29 cellular contexts compared by ENCODE assay signal in the genomic region with DNA sequence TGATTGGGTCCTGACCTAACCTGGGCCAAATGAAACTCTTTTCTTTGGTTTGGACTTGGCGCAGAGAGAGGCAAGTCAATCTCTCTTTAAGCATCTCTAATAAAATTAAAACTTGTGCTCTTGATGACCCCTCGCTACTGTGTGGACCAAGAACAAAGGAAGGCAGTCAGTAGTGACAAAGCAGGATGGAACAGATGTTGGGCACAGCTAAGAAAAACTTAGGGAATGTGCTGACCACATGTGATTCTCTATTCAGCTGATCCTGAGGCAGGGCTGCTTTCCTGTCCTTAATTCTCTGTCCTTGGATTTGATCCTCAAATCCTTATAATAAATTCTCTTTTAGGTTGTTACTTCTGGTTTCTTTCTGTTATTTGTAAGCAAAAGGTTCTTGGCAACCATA.
"Had no signal": no experiment of that assay in that cellular context is flagged by ENCODE, and none has a peak within 500 bp of the region (broad histone marks: within the 10 kb centered on the region; RNA-seq: fewer than 3 reads in every experiment).

No MANE protein-coding gene starts in this region.

- H3K36me3 ChIP-seq: ascending aorta, Peyer's patch, SJSA1 had no signal

- H3K9me3 Mint-ChIP-seq: T-helper 1 cell treated with Interleukin-12 subunit alpha and Interleukin-12 subunit beta and Interleukin-4 antibody, amounts not matched to agents 30 μg/mL and 1 μg/mL, for 36 hours; WTC11 had no signal

- H3K9me3 ChIP-seq: ascending aorta, body of pancreas, Peyer's patch, SJSA1 had no signal

- H3K9ac ChIP-seq: KMS-11 had no signal

- DNase-seq: activated CD4-positive, alpha-beta T cell treated with anti-CD3 and anti-CD28 coated beads for 48 hours; activated CD4-positive, alpha-beta T cell treated with anti-CD3 and anti-CD28 coated beads, Interleukin-2, amount 50 U/mL, for 48 hours; activated CD4-positive, CD25-positive, alpha-beta regulatory T cell treated with anti-CD3 and anti-CD28 coated beads, Interleukin-2, amount 50 U/mL, for 72 hours; activated CD8-positive, alpha-beta memory T cell treated with anti-CD3 and anti-CD28 coated beads, Interleukin-2, amount 10 ng/mL, durations not matched to agents 7 days and 5 days; activated effector memory CD4-positive, alpha-beta T cell treated with anti-CD3 and anti-CD28 coated beads, Interleukin-2, amount 50 U/mL, for 16 hours; activated naive CD4-positive, alpha-beta T cell treated with Interleukin-2 at 50 U/mL for 16 hours; activated naive CD8-positive, alpha-beta T cell treated with anti-CD3 and anti-CD28 coated beads, Interleukin-2, amount 50 U/mL, for 24 hours; activated T-cell treated with anti-CD3 and anti-CD28 coated beads, Interleukin-2, amount 50 U/mL, for 24 hours; amniotic stem cell; body of pancreas; central memory CD4-positive, alpha-beta T cell; MM.1S; NCI-H1105; NCI-H1436 treated with DMSO at 0.1 percent for 48 hours; NCI-H187; NCI-H2081; NCI-H510A treated with DMSO at 0.1 percent for 48 hours; NCI-H69; Peyer's patch; Right ventricle myocardium superior; SW 1271 had no signal

- H3K27ac ChIP-seq: ascending aorta, body of pancreas, KMS-11, Peyer's patch, RWPE1, SJSA1 had no signal

- H3K36me3 Mint-ChIP-seq: activated CD8-positive, alpha-beta memory T cell treated with anti-CD3 and anti-CD28 coated beads, Interleukin-2, amount 10 ng/mL, durations not matched to agents 7 days and 5 days; WTC11 had no signal

- H3K27ac Mint-ChIP-seq: activated CD8-positive, alpha-beta memory T cell treated with anti-CD3 and anti-CD28 coated beads, Interleukin-2, amount 10 ng/mL, durations not matched to agents 7 days and 5 days; activated naive CD4-positive, alpha-beta T cell treated with anti-CD3 and anti-CD28 coated beads, Interleukin-2, amount 50 U/mL, for 72 hours; activated naive CD8-positive, alpha-beta T cell treated with anti-CD3 and anti-CD28 coated beads, Interleukin-2, amount 50 U/mL, for 24 hours; activated T-cell treated with anti-CD3 and anti-CD28 coated beads, Interleukin-2, amount 50 U/mL, for 24 hours; T-helper 1 cell treated with Interleukin-12 subunit alpha and Interleukin-12 subunit beta and Interleukin-4 antibody, amounts not matched to agents 30 μg/mL and 1 μg/mL, for 36 hours; WTC11 had no signal

- H3K4me1 ChIP-seq: ascending aorta, body of pancreas, Peyer's patch, SJSA1 had no signal

- H3K27me3 ChIP-seq: ascending aorta, body of pancreas, Peyer's patch, SJSA1 had no signal

- H3K27me3 Mint-ChIP-seq: activated CD8-positive, alpha-beta memory T cell treated with anti-CD3 and anti-CD28 coated beads, Interleukin-2, amount 10 ng/mL, durations not matched to agents 7 days and 5 days; activated naive CD8-positive, alpha-beta T cell treated with anti-CD3 and anti-CD28 coated beads, Interleukin-2, amount 50 U/mL, for 24 hours; activated T-cell treated with anti-CD3 and anti-CD28 coated beads, Interleukin-2, amount 50 U/mL, for 24 hours had no signal

- ATAC-seq: activated CD8-positive, alpha-beta memory T cell treated with anti-CD3 and anti-CD28 coated beads, Interleukin-2, amount 10 ng/mL, durations not matched to agents 7 days and 5 days; activated naive CD4-positive, alpha-beta T cell treated with anti-CD3 and anti-CD28 coated beads, Interleukin-2, amount 50 U/mL, for 72 hours; activated naive CD8-positive, alpha-beta T cell treated with anti-CD3 and anti-CD28 coated beads, Interleukin-2, amount 50 U/mL, for 24 hours; body of pancreas; SK-N-SH treated with all-trans-retinoic acid at 6 μM for 48 hours; WTC11 had no signal

- H3K4me2 ChIP-seq: KMS-11 had no signal

- H3K4me1 Mint-ChIP-seq: activated CD8-positive, alpha-beta memory T cell treated with anti-CD3 and anti-CD28 coated beads, Interleukin-2, amount 10 ng/mL, durations not matched to agents 7 days and 5 days; activated naive CD8-positive, alpha-beta T cell treated with anti-CD3 and anti-CD28 coated beads, Interleukin-2, amount 50 U/mL, for 24 hours; WTC11 had no signal

- H3K4me3 ChIP-seq: ascending aorta, body of pancreas, Peyer's patch, SJSA1 had no signal

- H3K4me3 Mint-ChIP-seq: activated CD8-positive, alpha-beta memory T cell treated with anti-CD3 and anti-CD28 coated beads, Interleukin-2, amount 10 ng/mL, durations not matched to agents 7 days and 5 days; activated naive CD8-positive, alpha-beta T cell treated with anti-CD3 and anti-CD28 coated beads, Interleukin-2, amount 50 U/mL, for 24 hours; activated T-cell treated with anti-CD3 and anti-CD28 coated beads, Interleukin-2, amount 50 U/mL, for 24 hours; T-helper 1 cell treated with Interleukin-12 subunit alpha and Interleukin-12 subunit beta and Interleukin-4 antibody, amounts not matched to agents 30 μg/mL and 1 μg/mL, for 36 hours; WTC11 had no signal
